8 cellular contexts compared by ENCODE assay signal in genomic region chr1:36225298-36225899, GRCh38. TPM values are rescaled to one million over a fixed set of nuclear protein-coding genes. Genes with fewer than 3 reads are reported as not detected.
A peak's percentile ranks its signal among the peaks of the same experiment; 100 is the strongest.
DNase-seq lines count a peak whose midpoint lies in the region; ATAC-seq and TF ChIP-seq lines count a peak whose summit lies in the region.

No MANE protein-coding gene starts in this region.

- 0 out of 2 replicates have a peak, but pooled peaks cover 4% of the 10 kb centered on the region for H4K20me1 ChIP-seq in OCI-LY1 (ENCODE audit: insufficient read depth, low read length)
- H4K20me1 ChIP-seq in neural progenitor cell (ENCODE audit: low read depth): peaks cover 58% of the 10 kb centered on the region

- peaks cover 48% of the 10 kb centered on the region for H3K4me1 ChIP-seq in CD4-positive, CD25-positive, alpha-beta regulatory T cell (ENCODE audit: control insufficient read depth, insufficient read depth, low read length, poor library complexity, severe bottlenecking)
- H3K4me1 ChIP-seq in OCI-LY1 (ENCODE audit: insufficient read depth, low read length, severe bottlenecking): peaks cover 37% of the 10 kb centered on the region
- peaks cover 19% of the 10 kb centered on the region for H3K4me1 ChIP-seq in neural progenitor cell

- no peak for TF ChIP-seq CTCF in OCI-LY1 (IDR thresholded peaks at IDR 0.05; ENCODE audit: low read length)
- no peak for TF ChIP-seq CTCF in endothelial cell (IDR thresholded peaks at IDR 0.05; ENCODE audit: unreplicated experiment)
- TF ChIP-seq CTCF in neural progenitor cell (IDR thresholded peaks at IDR 0.05): no peak

- no peaks in the 10 kb centered on the region for H3K9me2 ChIP-seq in OCI-LY1 (ENCODE audit: low read depth, low read length)

- H3K36me3 ChIP-seq in CD4-positive, CD25-positive, alpha-beta regulatory T cell (ENCODE audit: control insufficient read depth, insufficient read depth, low read length): peaks cover 14% of the 10 kb centered on the region
- H3K36me3 ChIP-seq in OCI-LY1 (ENCODE audit: insufficient read depth, low read length) (peaks cover 47% of the 10 kb centered on the region), neural progenitor cell (no peaks in the 10 kb centered on the region)

- ATAC-seq in CD4-positive, CD25-positive, alpha-beta regulatory T cell (ENCODE audit: low read depth in 2 of 2): no peak
- ATAC-seq in HG03139 (IDR thresholded peaks at IDR 0.05; ENCODE audit: unreplicated experiment): no peak
- no peak for ATAC-seq in HG03521 (IDR thresholded peaks at IDR 0.05; ENCODE audit: unreplicated experiment)

- H3K27ac Mint-ChIP-seq in CD4-positive, CD25-positive, alpha-beta regulatory T cell: peak overlapping the region; percentile 99 to 100 (median 99)
- peak overlapping the region; percentile 97 for H3K27ac Mint-ChIP-seq in endothelial cell (ENCODE audit: unreplicated experiment)
- H3K27ac Mint-ChIP-seq in neural progenitor cell: peak overlapping the region; percentile 93

- no peak for DNase-seq in CD4-positive, CD25-positive, alpha-beta regulatory T cell
- DNase-seq in endothelial cell (ENCODE audit: low spot score) (no peak), neural progenitor cell (ENCODE audit: low spot score) (no peak), foreskin melanocyte (no peak), cortex of kidney (lab: John Stamatoyannopoulos, UW) (no peak)

- no peaks in the 10 kb centered on the region for H3K27me3 ChIP-seq in CD4-positive, CD25-positive, alpha-beta regulatory T cell (ENCODE audit: control insufficient read depth, insufficient read depth, low read length)
- H3K27me3 ChIP-seq in OCI-LY1 (ENCODE audit: insufficient read depth, low read length): no peaks in the 10 kb centered on the region
- no peaks in the 10 kb centered on the region for H3K27me3 ChIP-seq in neural progenitor cell

- peak overlapping the region; percentile 96 to 98 (median 98) for H3K4me3 Mint-ChIP-seq in CD4-positive, CD25-positive, alpha-beta regulatory T cell
- H3K4me3 Mint-ChIP-seq in endothelial cell (ENCODE audit: unreplicated experiment) (peak overlapping the region; percentile 99), neural progenitor cell (peak overlapping the region; percentile 96)

- peaks cover 16% of the 10 kb centered on the region for H3K36me3 Mint-ChIP-seq in CD4-positive, CD25-positive, alpha-beta regulatory T cell
- H3K36me3 Mint-ChIP-seq in endothelial cell (ENCODE audit: low read depth, unreplicated experiment) (peaks cover 15% of the 10 kb centered on the region), neural progenitor cell (peaks cover 7% of the 10 kb centered on the region)

- H3K4me2 ChIP-seq in OCI-LY1 (ENCODE audit: low read length) (peak overlapping the region; percentile 82), neural progenitor cell (peak overlapping the region; percentile 98)

- peak overlapping the region; percentile 89 for H3K4me3 ChIP-seq in CD4-positive, CD25-positive, alpha-beta regulatory T cell (ENCODE audit: low read depth, low read length)
- peak overlapping the region; percentile 81 for H3K4me3 ChIP-seq in OCI-LY1 (ENCODE audit: low read depth, low read length, poor library complexity, severe bottlenecking)
- H3K4me3 ChIP-seq in neural progenitor cell: peak overlapping the region; percentile 96

- H3F3A ChIP-seq in OCI-LY1 (ENCODE audit: insufficient read depth, low read length): no peaks in the 10 kb centered on the region
- peaks cover 20% of the 10 kb centered on the region for H3F3A ChIP-seq in neural progenitor cell (ENCODE audit: low read depth)

- no peaks in the 10 kb centered on the region for H3K27me3 Mint-ChIP-seq in CD4-positive, CD25-positive, alpha-beta regulatory T cell
- H3K27me3 Mint-ChIP-seq in endothelial cell (ENCODE audit: unreplicated experiment) (peaks cover 9% of the 10 kb centered on the region), neural progenitor cell (ENCODE audit: insufficient read depth, low read depth) (no peaks in the 10 kb centered on the region)

- H3K79me2 ChIP-seq in OCI-LY1 (ENCODE audit: insufficient read depth, low read length): peaks cover 57% of the 10 kb centered on the region
- peaks cover 61% of the 10 kb centered on the region for H3K79me2 ChIP-seq in neural progenitor cell (ENCODE audit: low read depth)

- peaks cover 20 to 46% (median 24%) of the 10 kb centered on the region in 4 donors for H3K4me1 Mint-ChIP-seq in CD4-positive, CD25-positive, alpha-beta regulatory T cell
- H3K4me1 Mint-ChIP-seq in endothelial cell (ENCODE audit: unreplicated experiment): peaks cover 33% of the 10 kb centered on the region
- peaks cover 25% of the 10 kb centered on the region for H3K4me1 Mint-ChIP-seq in neural progenitor cell

- H2AFZ ChIP-seq in OCI-LY1 (ENCODE audit: low read length): no peak overlapping the region
- no peak overlapping the region for H2AFZ ChIP-seq in neural progenitor cell (replicated peaks)

- H3K9ac ChIP-seq in OCI-LY1 (ENCODE audit: low read length) (peak overlapping the region; percentile 83), neural progenitor cell (peak overlapping the region; percentile 84)

- no peaks in the 10 kb centered on the region for H3K9me3 ChIP-seq in CD4-positive, CD25-positive, alpha-beta regulatory T cell (ENCODE audit: control insufficient read depth in 2 of 2, low read length in 2 of 2)
- no peaks in the 10 kb centered on the region for H3K9me3 ChIP-seq in OCI-LY1 (ENCODE audit: low read length)
- no peaks in the 10 kb centered on the region for H3K9me3 ChIP-seq in neural progenitor cell (ENCODE audit: low read depth)

- H3K27ac ChIP-seq in CD4-positive, CD25-positive, alpha-beta regulatory T cell (ENCODE audit: insufficient read depth, low read length, poor library complexity, severe bottlenecking): peak overlapping the region; percentile 99
- H3K27ac ChIP-seq in OCI-LY1 (ENCODE audit: low read depth, low read length, poor library complexity, severe bottlenecking): peak overlapping the region; percentile 93
- peak overlapping the region; percentile 88 for H3K27ac ChIP-seq in neural progenitor cell

- H3K9me3 Mint-ChIP-seq in CD4-positive, CD25-positive, alpha-beta regulatory T cell: peaks cover 0 to 3% (median 0%) of the 10 kb centered on the region in 7 donors
- H3K9me3 Mint-ChIP-seq in endothelial cell (ENCODE audit: unreplicated experiment) (no peaks in the 10 kb centered on the region), neural progenitor cell (no peaks in the 10 kb centered on the region)

RNA-seq across cellular contexts. Expression of gene THRAP3, which starts 1.2 kb away (rescaled TPM):
- 84.4 TPM for total RNA-seq in CD4-positive, CD25-positive, alpha-beta regulatory T cell
- polyA plus RNA-seq in CD4-positive, CD25-positive, alpha-beta regulatory T cell: 10 to 100 TPM; 62.5 to 73.7 (median 68.2) TPM
- total RNA-seq in endothelial cell (ENCODE audit: unreplicated experiment): 129 TPM
- 123 and 138 TPM in 2 replicates for total RNA-seq in neural progenitor cell (ENCODE audit: low replicate concordance)
